Comparison of ENCODE assay signal across 1 cellular context in genomic region chr6:27478706-27479318, GRCh38.
TF ChIP-seq lines count a peak whose summit lies in the region.

No MANE protein-coding gene starts in this region.

TF ChIP-seq in K562, 482 proteins besides CTCF, POLR2A, EP300 and RAD21 (continued from another document and continues in another):
- TF ChIP-seq RREB1 (CRISPR knock-in tag; IDR thresholded peaks at IDR 0.05) (peak; percentile 41; the same call in 1 of the 2 replicates), AFF1 (IDR thresholded peaks at IDR 0.05; ENCODE audit: low read depth in 1 of 2, partially characterized antibody in 2 of 2) (peak in 1 of 2 experiments; percentile 92), ERF (CRISPR knock-in tag; IDR thresholded peaks at IDR 0.05) (peak; percentile 61; the same call in 1 of the 2 replicates), SAP30 (IDR thresholded peaks at IDR 0.05; ENCODE audit: borderline replicate concordance, insufficient read depth, low read depth, low read length, poor library complexity, severe bottlenecking) (no peak), ARID3B (CRISPR knock-in tag; IDR thresholded peaks at IDR 0.05; ENCODE audit: borderline replicate concordance) (no peak), ZNF3 (CRISPR knock-in tag; IDR thresholded peaks at IDR 0.05) (no peak), ZNF830 (CRISPR knock-in tag; IDR thresholded peaks at IDR 0.05) (no peak), BRF1 (IDR thresholded peaks at IDR 0.05; ENCODE audit: borderline replicate concordance, extremely low read depth, insufficient read length) (no peak), TEAD4 (IDR thresholded peaks at IDR 0.05; ENCODE audit: low read length) (peak; percentile 85), TEAD4 (CRISPR knock-in tag; IDR thresholded peaks at IDR 0.05; ENCODE audit: borderline replicate concordance) (no peak), BRF2 (IDR thresholded peaks at IDR 0.05; ENCODE audit: borderline replicate concordance, insufficient read depth, insufficient read length) (no peak), RBM25 (IDR thresholded peaks at IDR 0.05; ENCODE audit: low read depth, low read length, severe bottlenecking) (peak; percentile 3), SUPT5H (IDR thresholded peaks at IDR 0.05) (no peak), EGR1 (conservative IDR thresholded peaks at IDR 0.05) (no peak), LCOR (CRISPR knock-in tag; IDR thresholded peaks at IDR 0.05) (peak; percentile 58), TGIF2 (CRISPR knock-in tag; IDR thresholded peaks at IDR 0.05) (no peak), HBP1 (CRISPR knock-in tag; IDR thresholded peaks at IDR 0.05) (peak; percentile 45; the same call in 1 of the 2 replicates), ZBTB12 (CRISPR knock-in tag; IDR thresholded peaks at IDR 0.05) (no peak), BHLHE40 (IDR thresholded peaks at IDR 0.05; ENCODE audit: low read length) (peak; percentile 50; the same call in 1 of the 2 replicates), CAMTA2 (CRISPR knock-in tag; conservative IDR thresholded peaks at IDR 0.05) (no peak), ZNF24 (IDR thresholded peaks at IDR 0.05) (peak; percentile 54; the same call in 1 of the 2 replicates), ETS1 (conservative IDR thresholded peaks at IDR 0.05; ENCODE audit: control insufficient read depth, low read depth, low read length) (peak; percentile 66; the same call in 1 of the 2 replicates), CC2D1A (IDR thresholded peaks at IDR 0.05) (peak; percentile 57; the same call in 1 of the 2 replicates), E4F1 (CRISPR knock-in tag; IDR thresholded peaks at IDR 0.05; ENCODE audit: borderline replicate concordance) (no peak), MXD1 (CRISPR knock-in tag; IDR thresholded peaks at IDR 0.05; ENCODE audit: borderline replicate concordance, poor library complexity, severe bottlenecking) (no peak), HLTF (IDR thresholded peaks at IDR 0.05) (peak; percentile 61; the same call in 1 of the 2 replicates), ZC3H8 (IDR thresholded peaks at IDR 0.05) (no peak), THRB (CRISPR knock-in tag; conservative IDR thresholded peaks at IDR 0.05) (peak; percentile 78; the same call in 1 of the 2 replicates), UBTF (IDR thresholded peaks at IDR 0.05; ENCODE audit: borderline replicate concordance in 1 of 2, low read depth in 2 of 2, low read length in 2 of 2) (peak; percentile 44 to 93; a peak in 2 of 4 replicates)
